ENCODE assay signal across 8 cellular contexts in the genomic region with DNA sequence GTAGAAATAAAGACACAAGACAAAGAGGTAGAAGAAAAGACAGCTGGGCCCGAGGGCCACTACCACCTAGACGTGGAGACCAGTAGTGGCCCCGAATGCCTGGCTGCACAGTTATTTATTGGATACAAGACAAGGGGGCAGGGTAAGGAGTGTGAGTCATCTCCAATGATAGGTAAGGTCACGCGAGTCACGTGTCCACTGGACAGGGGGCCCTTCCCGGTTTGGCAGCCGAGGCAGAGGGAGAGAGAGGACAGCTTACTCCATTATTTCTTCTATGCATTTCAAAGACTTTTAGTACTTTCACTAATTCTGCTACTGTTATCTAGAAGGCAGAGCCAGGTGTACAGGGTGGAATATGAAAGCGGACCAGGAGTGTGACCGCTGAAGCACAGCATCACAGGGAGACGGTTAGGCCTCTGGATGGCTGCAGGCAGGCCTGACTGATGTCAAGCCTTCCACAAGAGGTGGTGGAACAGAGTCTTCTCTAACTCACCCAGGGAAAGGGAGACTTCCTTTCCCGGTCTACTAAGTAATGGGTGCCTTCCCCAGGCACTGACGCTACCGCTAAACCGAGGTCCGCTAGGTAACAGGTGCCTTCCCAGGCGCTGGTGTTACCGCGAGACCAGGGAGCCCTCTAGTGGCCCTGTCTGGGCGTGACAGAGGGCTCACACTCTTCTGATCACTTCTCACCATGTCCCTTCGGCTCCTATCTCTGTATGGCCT. TPM values are rescaled to one million over a fixed set of nuclear protein-coding genes. Genes with fewer than 3 reads are reported as not detected.
DNase-seq lines count a peak whose midpoint lies in the region; ATAC-seq, FAIRE-seq and TF ChIP-seq lines count a peak whose summit lies in the region.

No MANE protein-coding gene starts in this region.

- no peak overlapping the region for H3K4me3 Mint-ChIP-seq in GM23338

- no peaks in the 10 kb centered on the region for H4K20me1 ChIP-seq in GM23338 (replicated peaks; ENCODE audit: insufficient read depth)

- TF ChIP-seq CTCF in GM23338 (conservative IDR thresholded peaks at IDR 0.05; ENCODE audit: low read depth in 2 of 2) (peak; percentile 68 to 87), bronchial epithelial cell (IDR thresholded peaks at IDR 0.05; ENCODE audit: insufficient read depth, low read length, severe bottlenecking) (peak; percentile 87)

- no peak for FAIRE-seq in bronchial epithelial cell (lab: Jason Lieb, UNC)

- no peaks in the 10 kb centered on the region for H3K9me2 ChIP-seq in GM23338 (ENCODE audit: insufficient read depth)

- H3K4me3 ChIP-seq in GM23338 (no peak overlapping the region), bronchial epithelial cell (ENCODE audit: low read depth, low read length) (no peak overlapping the region)

- no peaks in the 10 kb centered on the region for H3F3A ChIP-seq in GM23338 (replicated peaks; ENCODE audit: low read depth)

- H3K27ac ChIP-seq in GM23338 (ENCODE audit: low read depth): no peak overlapping the region

- H3K9me3 Mint-ChIP-seq in GM23338: peaks cover 12% of the 10 kb centered on the region

- H3K36me3 ChIP-seq in GM23338 (ENCODE audit: insufficient read depth) (no peaks in the 10 kb centered on the region), bronchial epithelial cell (ENCODE audit: control insufficient read depth, insufficient read depth, low read length) (no peaks in the 10 kb centered on the region)

- H2AFZ ChIP-seq in GM23338: no peak overlapping the region

- no peaks in the 10 kb centered on the region for H3K4me1 ChIP-seq in GM23338 (ENCODE audit: insufficient read depth)

- H3K27me3 Mint-ChIP-seq in GM23338 (ENCODE audit: insufficient read depth, low read depth, poor library complexity): peaks cover 8% of the 10 kb centered on the region

- no peaks in the 10 kb centered on the region; the same call in 1 of the 3 replicates for H3K36me3 Mint-ChIP-seq in GM23338 (ENCODE audit: low read depth)

- DNase-seq in ELR (ENCODE audit: low read depth) (peak; percentile 65), GM23338 (ENCODE audit: low spot score) (peak; percentile 79), NCI-H1105 treated with DMSO at 0.1 percent for 48 hours (lab: John Stamatoyannopoulos, UW) (peak; percentile 18), bronchial epithelial cell (ENCODE audit: low read depth) (peak; percentile 34), left lobe of liver (ENCODE audit: low spot score) (peak; percentile 77)
- DNase-seq in activated CD4-positive, CD25-positive, alpha-beta regulatory T cell (lab: John Stamatoyannopoulos, UW): peak; percentile 37 to 46 (median 41)
- peak; percentile 35 to 62 (median 50) for DNase-seq in stimulated activated CD4-positive, alpha-beta T cell treated with anti-CD3 and anti-CD28 coated beads, TNF-alpha, amount 100 ng/mL, for 4 hours (ENCODE audit: low read depth in 3 of 3)

- no peak overlapping the region for H3K4me2 ChIP-seq in GM23338

- ATAC-seq in GM23338 (peak; percentile 91), left lobe of liver (peak; percentile 96), GM19395 (IDR thresholded peaks at IDR 0.05; ENCODE audit: unreplicated experiment) (no peak)

- no peak overlapping the region for H3K27ac Mint-ChIP-seq in GM23338

- H3K27me3 ChIP-seq in GM23338 (ENCODE audit: insufficient read depth) (no peaks in the 10 kb centered on the region), bronchial epithelial cell (ENCODE audit: control insufficient read depth, insufficient read depth, low read length) (peaks cover 5% of the 10 kb centered on the region)

- no peaks in the 10 kb centered on the region; the same call in 2 of the 3 replicates for H3K4me1 Mint-ChIP-seq in GM23338

- H3K79me2 ChIP-seq in GM23338 (replicated peaks; ENCODE audit: insufficient read depth): no peaks in the 10 kb centered on the region

TF ChIP-seq in GM23338, 12 proteins besides CTCF, POLR2A, EP300 and RAD21:
- TF ChIP-seq CREB1 (CRISPR knock-in tag; IDR thresholded peaks at IDR 0.05; ENCODE audit: low read depth) (0 out of 2 replicates have a peak, but pooled peaks have one; percentile 13), JUNB (IDR thresholded peaks at IDR 0.05; ENCODE audit: unreplicated experiment) (no peak), ZNF114 (CRISPR knock-in tag; IDR thresholded peaks at IDR 0.05) (no peak), ZNF331 (CRISPR knock-in tag; IDR thresholded peaks at IDR 0.05; ENCODE audit: low read depth) (no peak)
- TF ChIP-seq, protein P1, sequence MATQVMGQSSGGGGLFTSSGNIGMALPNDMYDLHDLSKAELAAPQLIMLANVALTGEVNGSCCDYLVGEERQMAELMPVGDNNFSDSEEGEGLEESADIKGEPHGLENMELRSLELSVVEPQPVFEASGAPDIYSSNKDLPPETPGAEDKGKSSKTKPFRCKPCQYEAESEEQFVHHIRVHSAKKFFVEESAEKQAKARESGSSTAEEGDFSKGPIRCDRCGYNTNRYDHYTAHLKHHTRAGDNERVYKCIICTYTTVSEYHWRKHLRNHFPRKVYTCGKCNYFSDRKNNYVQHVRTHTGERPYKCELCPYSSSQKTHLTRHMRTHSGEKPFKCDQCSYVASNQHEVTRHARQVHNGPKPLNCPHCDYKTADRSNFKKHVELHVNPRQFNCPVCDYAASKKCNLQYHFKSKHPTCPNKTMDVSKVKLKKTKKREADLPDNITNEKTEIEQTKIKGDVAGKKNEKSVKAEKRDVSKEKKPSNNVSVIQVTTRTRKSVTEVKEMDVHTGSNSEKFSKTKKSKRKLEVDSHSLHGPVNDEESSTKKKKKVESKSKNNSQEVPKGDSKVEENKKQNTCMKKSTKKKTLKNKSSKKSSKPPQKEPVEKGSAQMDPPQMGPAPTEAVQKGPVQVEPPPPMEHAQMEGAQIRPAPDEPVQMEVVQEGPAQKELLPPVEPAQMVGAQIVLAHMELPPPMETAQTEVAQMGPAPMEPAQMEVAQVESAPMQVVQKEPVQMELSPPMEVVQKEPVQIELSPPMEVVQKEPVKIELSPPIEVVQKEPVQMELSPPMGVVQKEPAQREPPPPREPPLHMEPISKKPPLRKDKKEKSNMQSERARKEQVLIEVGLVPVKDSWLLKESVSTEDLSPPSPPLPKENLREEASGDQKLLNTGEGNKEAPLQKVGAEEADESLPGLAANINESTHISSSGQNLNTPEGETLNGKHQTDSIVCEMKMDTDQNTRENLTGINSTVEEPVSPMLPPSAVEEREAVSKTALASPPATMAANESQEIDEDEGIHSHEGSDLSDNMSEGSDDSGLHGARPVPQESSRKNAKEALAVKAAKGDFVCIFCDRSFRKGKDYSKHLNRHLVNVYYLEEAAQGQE (IDR thresholded peaks at IDR 0.05; ENCODE audit: unreplicated experiment): no peak

RNA-seq across cellular contexts. Expression of a gene that starts 44.9 kb away (rescaled TPM):
- 4.1 and 12.2 TPM in 2 replicates for total RNA-seq in GM23338 (2014; rRNA removed; shearing (Covaris generic))
- 4.5 and 6.0 TPM in 2 replicates for polyA plus RNA-seq in GM23338 (2016; fragmentation: Nextera tagmentation; extraction: Ambion mirVana)
- total RNA-seq in bronchial epithelial cell: 3.1 and 3.9 TPM in 2 replicates
- total RNA-seq in left lobe of liver: 3.2 TPM

RNA-seq across cellular contexts. Expression of a gene that starts 45.0 kb away (rescaled TPM):
- 33.5 and 44.0 TPM in 2 replicates for total RNA-seq in GM23338 (2014; rRNA removed; shearing (Covaris generic))
- 87.8 and 105 TPM in 2 replicates for polyA plus RNA-seq in GM23338 (2016; fragmentation: Nextera tagmentation; extraction: Ambion mirVana)
- total RNA-seq in bronchial epithelial cell (18.3 and 25.3 TPM in 2 replicates), left lobe of liver (3.0 TPM)

RNA-seq across cellular contexts. Expression of a gene that starts 51.9 kb away (rescaled TPM):
- 28.7 and 34.5 TPM in 2 replicates for total RNA-seq in GM23338 (2014; rRNA removed; shearing (Covaris generic))
- polyA plus RNA-seq in GM23338 (2016; fragmentation: Nextera tagmentation; extraction: Ambion mirVana): 16.5 and 17.4 TPM in 2 replicates
- total RNA-seq in bronchial epithelial cell: 2.4 and 4.1 TPM in 2 replicates
- total RNA-seq in left lobe of liver: 0.13 TPM

Comparison
In these comparisons a context has a peak if more than half of its experiments do, and no peak if none do; other contexts are left out.
1. DNase-seq: peak in every context shown above with its lines; median percentile 79 in GM23338; 77 in left lobe of liver; 65 in ELR; 50 in stimulated activated CD4-positive, alpha-beta T cell treated with anti-CD3 and anti-CD28 coated beads, TNF-alpha, amount 100 ng/mL, for 4 hours; 41 in activated CD4-positive, CD25-positive, alpha-beta regulatory T cell; 34 in bronchial epithelial cell; 18 in NCI-H1105 treated with DMSO at 0.1 percent for 48 hours.